In the genomic region with DNA sequence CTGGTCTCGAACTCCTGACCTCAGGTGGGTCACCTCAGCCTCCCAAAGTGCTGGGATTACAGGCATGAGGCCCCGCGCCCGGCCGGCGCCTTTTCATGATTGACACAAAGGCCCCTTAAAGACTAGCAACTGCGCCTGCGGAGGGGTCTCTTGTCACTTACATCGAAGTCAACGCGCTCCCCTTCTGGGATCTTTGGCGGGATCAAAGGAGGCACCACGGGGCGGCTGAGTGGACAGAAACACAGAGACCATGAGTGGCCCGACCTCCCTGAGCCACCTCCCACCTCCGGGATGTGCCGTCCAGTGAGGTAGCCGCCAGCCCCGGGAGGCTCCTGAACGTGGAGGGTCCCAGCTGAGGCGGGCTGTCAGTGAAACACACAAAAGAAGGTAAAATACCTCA, we compare ENCODE assay signal across 1 cellular context.
TF ChIP-seq lines count a peak whose summit lies in the region.

No MANE protein-coding gene starts in this region.

TF ChIP-seq in K562, 482 proteins besides CTCF, POLR2A, EP300 and RAD21:
- no peak for TF ChIP-seq XRCC3 (IDR thresholded peaks at IDR 0.05)
- peak; percentile 2; the same call in 1 of the 2 replicates for TF ChIP-seq MYC (IDR thresholded peaks at IDR 0.05; ENCODE audit: low read depth, low read length)
- no peak for TF ChIP-seq MYC (CRISPR knock-in tag; IDR thresholded peaks at IDR 0.05; ENCODE audit: borderline replicate concordance, low read depth)
- no peak for TF ChIP-seq ZNF696 (CRISPR knock-in tag; conservative IDR thresholded peaks at IDR 0.05)
- TF ChIP-seq FOXK1 (CRISPR knock-in tag; IDR thresholded peaks at IDR 0.05; ENCODE audit: borderline replicate concordance) = no peak
- peak; percentile 49; the same call in 1 of the 2 replicates for TF ChIP-seq POLR2G (IDR thresholded peaks at IDR 0.05; ENCODE audit: low read depth, low read length)
- TF ChIP-seq ZEB2 (IDR thresholded peaks at IDR 0.05) = no peak
- TF ChIP-seq NEUROD1 (IDR thresholded peaks at IDR 0.05; ENCODE audit: borderline replicate concordance, low read depth, low read length, partially characterized antibody) = no peak
- TF ChIP-seq SRSF9 (IDR thresholded peaks at IDR 0.05; ENCODE audit: borderline replicate concordance, low read depth, low read length) = no peak
- no peak for TF ChIP-seq ZKSCAN3 (CRISPR knock-in tag; IDR thresholded peaks at IDR 0.05)
- TF ChIP-seq ZNF124 (CRISPR knock-in tag; IDR thresholded peaks at IDR 0.05) = no peak
- no peak for TF ChIP-seq MTA3 (IDR thresholded peaks at IDR 0.05; ENCODE audit: borderline replicate concordance)
- TF ChIP-seq FOXJ2 (tag; IDR thresholded peaks at IDR 0.05) = no peak
- no peak for TF ChIP-seq ZNF143 (CRISPR knock-in tag; IDR thresholded peaks at IDR 0.05)
- no peak for TF ChIP-seq ZNF311 (CRISPR knock-in tag; IDR thresholded peaks at IDR 0.05)
- no peak for TF ChIP-seq TEAD1 (CRISPR knock-in tag; IDR thresholded peaks at IDR 0.05)
- no peak for TF ChIP-seq HMG20A (CRISPR knock-in tag; conservative IDR thresholded peaks at IDR 0.05)
- no peak for TF ChIP-seq NFE2 (IDR thresholded peaks at IDR 0.05; ENCODE audit: low read depth)
- TF ChIP-seq ZSCAN29 (IDR thresholded peaks at IDR 0.05) = no peak
- TF ChIP-seq SMARCE1 (IDR thresholded peaks at IDR 0.05) = no peak
- no peak for TF ChIP-seq RUNX1 (IDR thresholded peaks at IDR 0.05; ENCODE audit: low read depth)
- TF ChIP-seq SRSF1 (IDR thresholded peaks at IDR 0.05; ENCODE audit: low read depth, low read length) = no peak
- TF ChIP-seq EP400 (IDR thresholded peaks at IDR 0.05) = no peak
- TF ChIP-seq ZBTB7A (IDR thresholded peaks at IDR 0.05; ENCODE audit: borderline replicate concordance, control insufficient read depth, low read depth, low read length) = 0 out of 2 replicates have a peak, but pooled peaks have one; percentile 21
- no peak for TF ChIP-seq IRF2 (CRISPR knock-in tag; IDR thresholded peaks at IDR 0.05)
- TF ChIP-seq, protein P1, sequence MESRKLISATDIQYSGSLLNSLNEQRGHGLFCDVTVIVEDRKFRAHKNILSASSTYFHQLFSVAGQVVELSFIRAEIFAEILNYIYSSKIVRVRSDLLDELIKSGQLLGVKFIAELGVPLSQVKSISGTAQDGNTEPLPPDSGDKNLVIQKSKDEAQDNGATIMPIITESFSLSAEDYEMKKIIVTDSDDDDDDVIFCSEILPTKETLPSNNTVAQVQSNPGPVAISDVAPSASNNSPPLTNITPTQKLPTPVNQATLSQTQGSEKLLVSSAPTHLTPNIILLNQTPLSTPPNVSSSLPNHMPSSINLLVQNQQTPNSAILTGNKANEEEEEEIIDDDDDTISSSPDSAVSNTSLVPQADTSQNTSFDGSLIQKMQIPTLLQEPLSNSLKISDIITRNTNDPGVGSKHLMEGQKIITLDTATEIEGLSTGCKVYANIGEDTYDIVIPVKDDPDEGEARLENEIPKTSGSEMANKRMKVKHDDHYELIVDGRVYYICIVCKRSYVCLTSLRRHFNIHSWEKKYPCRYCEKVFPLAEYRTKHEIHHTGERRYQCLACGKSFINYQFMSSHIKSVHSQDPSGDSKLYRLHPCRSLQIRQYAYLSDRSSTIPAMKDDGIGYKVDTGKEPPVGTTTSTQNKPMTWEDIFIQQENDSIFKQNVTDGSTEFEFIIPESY (CRISPR knock-in tag; IDR thresholded peaks at IDR 0.05) = peak; percentile 89
- TF ChIP-seq MCM2 (IDR thresholded peaks at IDR 0.05; ENCODE audit: low read depth) = no peak
- TF ChIP-seq SRSF3 (IDR thresholded peaks at IDR 0.05; ENCODE audit: insufficient read depth, low read length) = no peak
- no peak for TF ChIP-seq MCM5 (IDR thresholded peaks at IDR 0.05; ENCODE audit: low read depth)
- TF ChIP-seq GATAD2B (IDR thresholded peaks at IDR 0.05; ENCODE audit: borderline replicate concordance) = no peak
- TF ChIP-seq SRF (CRISPR knock-in tag; IDR thresholded peaks at IDR 0.05) = no peak
